Comparison of ENCODE assay signal across 15 cellular contexts in genomic region chr3:65595222-65595996, GRCh38.
A peak's percentile ranks its signal among the peaks of the same experiment; 100 is the strongest.
DNase-seq lines count a peak whose midpoint lies in the region; ATAC-seq and TF ChIP-seq lines count a peak whose summit lies in the region.
"Had no signal": no experiment of that assay in that cellular context is flagged by ENCODE, and none has a peak within 500 bp of the region (broad histone marks: within the 10 kb centered on the region; RNA-seq: fewer than 3 reads in every experiment).

No MANE protein-coding gene starts in this region.

- peaks cover 10% of the 10 kb centered on the region for H3K27me3 ChIP-seq in iPS-20b (ENCODE audit: insufficient read depth, low read length)
- H3K27me3 ChIP-seq: ovary, tibial artery had no signal

- H3K4me1 ChIP-seq in iPS-20b (ENCODE audit: insufficient read depth, low read length): peaks cover 56% of the 10 kb centered on the region

- DNase-seq in NCI-H748 (lab: John Stamatoyannopoulos, UW; ENCODE audit: unreplicated experiment) (peak; percentile 42), NCI-H748 treated with DMSO at 0.1 percent for 48 hours (lab: John Stamatoyannopoulos, UW) (no peak), astrocyte of the hippocampus (ENCODE audit: low read depth, low spot score) (peak; percentile 23), type B pancreatic cell (ENCODE audit: extremely low spot score, unreplicated experiment) (no peak), HPDE6-E6E7 (ENCODE audit: extremely low spot score) (no peak)
- DNase-seq: CD8-positive, alpha-beta T cell; islet precursor cell; ovary; tibial artery had no signal

- ATAC-seq in HG03460 (IDR thresholded peaks at IDR 0.05; ENCODE audit: unreplicated experiment) (no peak), HG03520 (IDR thresholded peaks at IDR 0.05; ENCODE audit: unreplicated experiment) (no peak)
- ATAC-seq: activated T-helper 17 cell treated with anti-CD3 and anti-CD28 coated beads, Interleukin-2, amount 50 U/mL, for 72 hours; CD8-positive, alpha-beta T cell had no signal

- H3K36me3 Mint-ChIP-seq in type B pancreatic cell: no peaks in the 10 kb centered on the region
- H3K36me3 Mint-ChIP-seq: CD8-positive, alpha-beta T cell had no signal

- H3K27ac Mint-ChIP-seq in type B pancreatic cell: peak overlapping the region; percentile 66
- H3K27ac Mint-ChIP-seq: activated T-helper 17 cell treated with anti-CD3 and anti-CD28 coated beads, Interleukin-2, amount 50 U/mL, for 72 hours; CD8-positive, alpha-beta T cell had no signal

- H3K4me3 ChIP-seq in iPS-20b (ENCODE audit: low read length): peak overlapping the region; percentile 87
- H3K4me3 ChIP-seq: ovary, SK-N-MC, tibial artery had no signal

- H3K4me1 Mint-ChIP-seq in type B pancreatic cell (ENCODE audit: unreplicated experiment): peaks cover 43% of the 10 kb centered on the region
- H3K4me1 Mint-ChIP-seq: activated T-helper 17 cell treated with anti-CD3 and anti-CD28 coated beads, Interleukin-2, amount 50 U/mL, for 72 hours had no signal

- no peaks in the 10 kb centered on the region for H3K9me3 Mint-ChIP-seq in type B pancreatic cell

- peaks cover 13% of the 10 kb centered on the region for H3K27me3 Mint-ChIP-seq in type B pancreatic cell

- H3K9ac ChIP-seq in iPS-20b (ENCODE audit: low read depth, low read length): peak overlapping the region; percentile 95

- no peaks in the 10 kb centered on the region for H3K36me3 ChIP-seq in iPS-20b (ENCODE audit: insufficient read depth, low read depth, low read length)
- H3K36me3 ChIP-seq: ovary, tibial artery had no signal

- peak overlapping the region; percentile 78 for H3K4me3 Mint-ChIP-seq in type B pancreatic cell
- H3K4me3 Mint-ChIP-seq: activated T-helper 17 cell treated with anti-CD3 and anti-CD28 coated beads, Interleukin-2, amount 50 U/mL, for 72 hours; CD8-positive, alpha-beta T cell had no signal

- H3K9me3 ChIP-seq in iPS-20b (ENCODE audit: insufficient read depth, low read depth, low read length): no peaks in the 10 kb centered on the region
- H3K9me3 ChIP-seq: ovary, tibial artery had no signal

- no peak for TF ChIP-seq CTCF in type B pancreatic cell (conservative IDR thresholded peaks at IDR 0.05)

- H3K27ac ChIP-seq in iPS-20b (ENCODE audit: low read length): peak overlapping the region; percentile 88
- H3K27ac ChIP-seq: ovary, SK-N-MC, tibial artery, VCaP had no signal

Comparison
In these comparisons a context has a peak if more than half of its experiments do, and no peak if none do; other contexts are left out.
1. DNase-seq: peak in NCI-H748 (single experiment) and astrocyte of the hippocampus (single experiment); none in NCI-H748 treated with DMSO at 0.1 percent for 48 hours (single experiment), type B pancreatic cell (single experiment) and HPDE6-E6E7 (single experiment).